In the genomic region with DNA sequence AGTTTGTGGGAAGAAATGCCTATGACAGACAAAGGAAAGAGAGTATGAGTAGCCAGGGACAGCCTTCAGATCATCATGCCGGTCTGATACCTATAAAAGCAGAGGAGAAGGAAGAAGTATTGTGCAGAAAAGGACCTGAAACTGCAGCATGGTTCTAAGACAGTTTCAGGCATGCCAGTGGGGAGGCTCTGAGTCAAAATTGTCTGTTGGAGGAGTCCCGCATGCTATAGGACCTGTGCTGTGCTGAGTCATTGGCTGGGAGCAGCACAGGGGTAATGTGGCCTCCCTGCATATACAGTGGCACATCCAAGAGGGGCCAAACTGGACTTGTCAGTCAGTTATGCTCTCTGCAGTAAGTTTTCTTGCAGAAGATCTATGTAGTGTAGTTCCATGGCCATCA, we compare ENCODE assay signal across 10 cellular contexts. TPM values are rescaled to one million over a fixed set of nuclear protein-coding genes. Genes with fewer than 3 reads are reported as not detected.
DNase-seq lines count a peak whose midpoint lies in the region; ATAC-seq and TF ChIP-seq lines count a peak whose summit lies in the region.
"Had no signal": no experiment of that assay in that cellular context is flagged by ENCODE, and none has a peak within 500 bp of the region (broad histone marks: within the 10 kb centered on the region; RNA-seq: fewer than 3 reads in every experiment).

No MANE protein-coding gene starts in this region.

- peak overlapping the region; percentile 9 for H3K4me2 ChIP-seq in OCI-LY7 (ENCODE audit: low read length)

- POLR2A ChIA-PET in OCI-LY7 (lab: Charles Lee), result no interaction called here

- no peaks in the 10 kb centered on the region for H3K36me3 ChIP-seq in OCI-LY7 (ENCODE audit: insufficient read depth, low read length)
- no peaks in the 10 kb centered on the region for H3K36me3 ChIP-seq in effector memory CD4-positive, alpha-beta T cell (ENCODE audit: control insufficient read depth, insufficient read depth, low read length)

- DNase-seq in activated CD8-positive, alpha-beta memory T cell treated with anti-CD3 and anti-CD28 coated beads, Interleukin-2, amount 10 ng/mL, durations not matched to agents 7 days and 5 days, result peak; percentile 60
- no peak for DNase-seq in activated CD8-positive, alpha-beta memory T cell treated with anti-CD3 and anti-CD28 coated beads for 24 hours
- DNase-seq in OCI-LY7 (ENCODE audit: low spot score) (peak; percentile 23), NCI-H1048 (lab: John Stamatoyannopoulos, UW) (no peak), NCI-H1436 treated with DMSO at 0.1 percent for 48 hours (lab: John Stamatoyannopoulos, UW) (no peak)
- DNase-seq in stimulated activated CD8-positive, alpha-beta memory T cell treated with anti-CD3 and anti-CD28 coated beads, Interleukin-4, amount 100 ng/mL, for 48 hours, result peak; percentile 55
- no peak for DNase-seq in effector memory CD4-positive, alpha-beta T cell
- DNase-seq: AML-193 had no signal

- no peaks in the 10 kb centered on the region for H3K79me2 ChIP-seq in OCI-LY7 (ENCODE audit: insufficient read depth, low read depth, low read length)

- intact Hi-C loops in OCI-LY7 (cut with micrococcal nuclease; ENCODE audit: unreplicated experiment), result no loop called here

- H3K27ac Mint-ChIP-seq in activated CD8-positive, alpha-beta memory T cell treated with anti-CD3 and anti-CD28 coated beads, Interleukin-2, amount 10 ng/mL, durations not matched to agents 7 days and 5 days, result no peak overlapping the region

- H2AFZ ChIP-seq in OCI-LY7 (ENCODE audit: low read length), result peak overlapping the region; percentile 55

- no peaks in the 10 kb centered on the region for H4K20me1 ChIP-seq in OCI-LY7 (ENCODE audit: insufficient read depth, low read length)

- H3K9me3 Mint-ChIP-seq in activated CD8-positive, alpha-beta memory T cell treated with anti-CD3 and anti-CD28 coated beads, Interleukin-2, amount 10 ng/mL, durations not matched to agents 7 days and 5 days (ENCODE audit: low read depth), result no peaks in the 10 kb centered on the region

- CTCF ChIA-PET in activated CD8-positive, alpha-beta memory T cell treated with anti-CD3 and anti-CD28 coated beads, Interleukin-2, amount 10 ng/mL, durations not matched to agents 7 days and 5 days (lab: Charles Lee), result no interaction called here
- CTCF ChIA-PET in OCI-LY7 (lab: Charles Lee; ENCODE audit: unreplicated experiment), result no interaction called here

- no peak overlapping the region for H3K4me3 Mint-ChIP-seq in activated CD8-positive, alpha-beta memory T cell treated with anti-CD3 and anti-CD28 coated beads, Interleukin-2, amount 10 ng/mL, durations not matched to agents 7 days and 5 days

- H3K9me3 ChIP-seq in OCI-LY7 (ENCODE audit: low read length), result no peaks in the 10 kb centered on the region
- H3K9me3 ChIP-seq in effector memory CD4-positive, alpha-beta T cell (ENCODE audit: control insufficient read depth, low read length), result no peaks in the 10 kb centered on the region

- H3K4me3 ChIP-seq in OCI-LY7 (ENCODE audit: low read depth, low read length, poor library complexity, severe bottlenecking), result no peak overlapping the region
- no peak overlapping the region for H3K4me3 ChIP-seq in effector memory CD4-positive, alpha-beta T cell (ENCODE audit: insufficient read depth, low read depth, low read length, poor library complexity, severe bottlenecking)

- no TSS peak for BruUV-seq in OCI-LY7 (replicated peaks; lab: Mats Ljungman, UMichigan)

- no peak for TF ChIP-seq CTCF in OCI-LY7 (conservative IDR thresholded peaks at IDR 0.05; ENCODE audit: low read length)

- H3K4me1 Mint-ChIP-seq in activated CD8-positive, alpha-beta memory T cell treated with anti-CD3 and anti-CD28 coated beads, Interleukin-2, amount 10 ng/mL, durations not matched to agents 7 days and 5 days, result peaks cover 13% of the 10 kb centered on the region

- H3K27me3 Mint-ChIP-seq in activated CD8-positive, alpha-beta memory T cell treated with anti-CD3 and anti-CD28 coated beads, Interleukin-2, amount 10 ng/mL, durations not matched to agents 7 days and 5 days, result peaks cover 9% of the 10 kb centered on the region

- H3K9me2 ChIP-seq in OCI-LY7 (ENCODE audit: insufficient read depth, low read length), result no peaks in the 10 kb centered on the region

- H3K27me3 ChIP-seq in effector memory CD4-positive, alpha-beta T cell (replicated peaks; ENCODE audit: control insufficient read depth, insufficient read depth, low read length, poor library complexity, severe bottlenecking), result no peaks in the 10 kb centered on the region

- ATAC-seq in activated CD8-positive, alpha-beta memory T cell treated with anti-CD3 and anti-CD28 coated beads, Interleukin-2, amount 10 ng/mL, durations not matched to agents 7 days and 5 days, result peak; percentile 89
- ATAC-seq in HG02884 (IDR thresholded peaks at IDR 0.05; ENCODE audit: unreplicated experiment), result peak; percentile 100
- ATAC-seq: Panc1 had no signal

- H3K36me3 Mint-ChIP-seq in activated CD8-positive, alpha-beta memory T cell treated with anti-CD3 and anti-CD28 coated beads, Interleukin-2, amount 10 ng/mL, durations not matched to agents 7 days and 5 days, result no peaks in the 10 kb centered on the region

- H3K27ac ChIP-seq in OCI-LY7 (ENCODE audit: low read depth, low read length, poor library complexity, severe bottlenecking), result no peak overlapping the region
- H3K27ac ChIP-seq in effector memory CD4-positive, alpha-beta T cell (ENCODE audit: insufficient read depth, low read length, poor library complexity, severe bottlenecking), result no peak overlapping the region

- H3K4me1 ChIP-seq in OCI-LY7 (ENCODE audit: insufficient read depth, low read length, poor library complexity, severe bottlenecking), result peaks cover 9% of the 10 kb centered on the region
- H3K4me1 ChIP-seq in effector memory CD4-positive, alpha-beta T cell (ENCODE audit: control insufficient read depth, insufficient read depth, low read length, poor library complexity, severe bottlenecking), result no peaks in the 10 kb centered on the region

RNA-seq across cellular contexts. Expression of gene NEUROD4, which starts 40.7 kb away (rescaled TPM):
- not detected for total RNA-seq in activated CD8-positive, alpha-beta memory T cell treated with anti-CD3 and anti-CD28 coated beads, Interleukin-2, amount 10 ng/mL, durations not matched to agents 7 days and 5 days
- not detected in 2 replicates for total RNA-seq in OCI-LY7 (2014; rRNA removed; shearing (Covaris generic))
- total RNA-seq in OCI-LY7 (2022), result not detected in 2 replicates

Comparison
In these comparisons a context has a peak if more than half of its experiments do, and no peak if none do; other contexts are left out.
1. DNase-seq: peak in activated CD8-positive, alpha-beta memory T cell treated with anti-CD3 and anti-CD28 coated beads, Interleukin-2, amount 10 ng/mL, durations not matched to agents 7 days and 5 days (single experiment), OCI-LY7 (single experiment) and stimulated activated CD8-positive, alpha-beta memory T cell treated with anti-CD3 and anti-CD28 coated beads, Interleukin-4, amount 100 ng/mL, for 48 hours (single experiment); none in activated CD8-positive, alpha-beta memory T cell treated with anti-CD3 and anti-CD28 coated beads for 24 hours (single experiment), NCI-H1048 (single experiment), effector memory CD4-positive, alpha-beta T cell (0 of 3) and NCI-H1436 treated with DMSO at 0.1 percent for 48 hours (single experiment).